ENCODE assay signal across 34 cellular contexts in the genomic region with DNA sequence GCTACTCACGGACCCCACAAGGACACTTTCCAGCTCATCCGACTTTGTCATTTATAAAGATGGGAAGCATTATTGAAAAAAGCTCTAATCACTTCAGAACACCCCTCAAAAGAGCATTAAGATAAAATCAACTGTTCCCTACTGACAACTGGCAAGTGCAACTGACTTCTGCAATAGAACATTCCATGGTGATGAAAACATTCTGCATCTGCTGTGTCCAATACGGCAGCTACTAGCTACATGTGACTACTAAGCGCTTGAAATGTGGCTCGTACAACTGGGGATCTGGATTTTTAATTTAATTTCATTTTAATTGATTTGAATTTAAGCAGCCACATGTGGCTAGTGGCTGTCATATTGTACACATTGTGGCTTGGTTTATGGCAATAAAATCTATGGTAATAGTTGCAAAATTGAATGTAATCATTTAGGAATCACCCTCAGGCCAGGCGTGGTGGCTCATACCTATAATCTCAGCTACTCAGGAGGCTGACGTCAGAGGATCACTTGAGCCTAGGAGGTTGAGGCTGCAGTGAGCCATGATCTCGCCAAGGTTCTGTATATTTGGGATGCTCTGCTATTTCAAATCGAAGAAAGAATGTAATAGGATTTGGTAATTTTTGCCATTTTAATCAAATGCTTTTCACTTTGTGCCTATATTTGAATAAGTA.
"Had no signal": no experiment of that assay in that cellular context is flagged by ENCODE, and none has a peak within 500 bp of the region (broad histone marks: within the 10 kb centered on the region; RNA-seq: fewer than 3 reads in every experiment).

No MANE protein-coding gene starts in this region.

- H3K27ac ChIP-seq: brain microvascular endothelial cell, coronary artery, dorsolateral prefrontal cortex, esophagus muscularis mucosa, foreskin keratinocyte, gastrocnemius medialis, WERI-Rb-1 had no signal

- H3K27me3 Mint-ChIP-seq: activated B cell treated with CpG ODN at 0.5 μM for 24 hours; activated CD8-positive, alpha-beta T cell treated with anti-CD3 and anti-CD28 coated beads for 36 hours; activated naive CD8-positive, alpha-beta T cell; activated T-helper 17 cell treated with anti-CD3 and anti-CD28 coated beads, Interleukin-2, amount 50 U/mL, for 72 hours; central memory CD8-positive, alpha-beta T cell; dendritic cell treated with granulocyte-macrophage colony-stimulating factor and Interleukin-4, amounts not matched to agents 40 ng/mL and 50 ng/mL, for 4 days; T-helper 17 cell had no signal

- FAIRE-seq: astrocyte, bronchial epithelial cell had no signal

- H3K27ac Mint-ChIP-seq: activated B cell treated with CpG ODN at 0.5 μM for 24 hours; activated CD8-positive, alpha-beta T cell treated with anti-CD3 and anti-CD28 coated beads for 36 hours; activated naive CD8-positive, alpha-beta T cell; activated T-helper 17 cell treated with anti-CD3 and anti-CD28 coated beads, Interleukin-2, amount 50 U/mL, for 72 hours; dendritic cell treated with granulocyte-macrophage colony-stimulating factor and Interleukin-4, amounts not matched to agents 40 ng/mL and 50 ng/mL, for 4 days; endodermal cell; T-helper 17 cell; T-helper 2 cell treated with Interferon-gamma antibody and Interleukin-4, amounts not matched to agents 5 μg/mL and 100 μg/mL, for 36 hours had no signal

- H3K4me3 Mint-ChIP-seq: activated B cell treated with CpG ODN at 0.5 μM for 24 hours; activated CD8-positive, alpha-beta T cell treated with anti-CD3 and anti-CD28 coated beads for 36 hours; activated naive CD8-positive, alpha-beta T cell; activated T-cell treated with anti-CD3 and anti-CD28 coated beads, Interleukin-2, amount 50 U/mL, for 4 hours; activated T-helper 17 cell treated with anti-CD3 and anti-CD28 coated beads, Interleukin-2, amount 50 U/mL, for 72 hours; central memory CD8-positive, alpha-beta T cell; dendritic cell treated with granulocyte-macrophage colony-stimulating factor and Interleukin-4, amounts not matched to agents 40 ng/mL and 50 ng/mL, for 4 days; endodermal cell; T-helper 17 cell; T-helper 2 cell treated with Interferon-gamma antibody and Interleukin-4, amounts not matched to agents 5 μg/mL and 100 μg/mL, for 36 hours had no signal

- H3K4me3 ChIP-seq: coronary artery, dorsolateral prefrontal cortex, esophagus muscularis mucosa, gastrocnemius medialis had no signal

- DNase-seq: activated B cell treated with CpG ODN at 0.5 μM for 24 hours; activated CD4-positive, alpha-beta T cell treated with anti-CD3 and anti-CD28 coated beads for 48 hours; activated CD4-positive, alpha-beta T cell treated with anti-CD3 and anti-CD28 coated beads, Interleukin-2, amount 50 U/mL, for 1 hour; activated CD4-positive, alpha-beta T cell treated with anti-CD3 and anti-CD28 coated beads, Interleukin-2, amount 50 U/mL, for 48 hours; activated CD8-positive, alpha-beta memory T cell treated with anti-CD3 and anti-CD28 coated beads for 24 hours; activated CD8-positive, alpha-beta T cell treated with anti-CD3 and anti-CD28 coated beads for 36 hours; activated effector memory CD4-positive, alpha-beta T cell treated with Interleukin-2 at 50 U/mL for 16 hours; activated gamma-delta T cell treated with Interleukin-2 at 50 U/mL for 16 hours; activated naive CD4-positive, alpha-beta T cell treated with anti-CD3 and anti-CD28 coated beads, Interleukin-2, amount 50 U/mL, for 16 hours; activated naive CD4-positive, alpha-beta T cell treated with Interleukin-2 at 50 U/mL for 16 hours; activated T-cell treated with anti-CD3 and anti-CD28 coated beads, Interleukin-2, amount 50 U/mL, for 4 hours; amniotic stem cell; anterior cingulate cortex; brain microvascular endothelial cell; dorsolateral prefrontal cortex; effector memory CD4-positive, alpha-beta T cell; endodermal cell; foreskin keratinocyte; gastrocnemius medialis; glutamatergic neuron; T-helper 1 cell; T-helper 17 cell; T1000; WERI-Rb-1 had no signal

- H3K36me3 Mint-ChIP-seq: activated naive CD8-positive, alpha-beta T cell had no signal

- ATAC-seq: activated CD4-positive, CD25-positive, alpha-beta regulatory T cell treated with anti-CD3 and anti-CD28 coated beads, Interleukin-2, amount 50 U/mL, for 24 hours; activated CD8-positive, alpha-beta T cell treated with anti-CD3 and anti-CD28 coated beads for 36 hours; activated T-cell treated with anti-CD3 and anti-CD28 coated beads, Interleukin-2, amount 50 U/mL, for 4 hours; activated T-helper 17 cell treated with anti-CD3 and anti-CD28 coated beads, Interleukin-2, amount 50 U/mL, for 72 hours; foreskin keratinocyte; gastrocnemius medialis; T-helper 17 cell had no signal

- H3K27me3 ChIP-seq: brain microvascular endothelial cell, dorsolateral prefrontal cortex, esophagus muscularis mucosa, foreskin keratinocyte, gastrocnemius medialis had no signal

- H3K9me3 Mint-ChIP-seq: activated CD8-positive, alpha-beta T cell treated with anti-CD3 and anti-CD28 coated beads for 36 hours had no signal

- H3K4me1 Mint-ChIP-seq: activated B cell treated with CpG ODN at 0.5 μM for 24 hours; activated T-helper 17 cell treated with anti-CD3 and anti-CD28 coated beads, Interleukin-2, amount 50 U/mL, for 72 hours; central memory CD8-positive, alpha-beta T cell; endodermal cell; T-helper 17 cell had no signal

- H3K36me3 ChIP-seq: brain microvascular endothelial cell, esophagus muscularis mucosa, gastrocnemius medialis, WERI-Rb-1 had no signal

- H3K9me3 ChIP-seq: gastrocnemius medialis had no signal

- H3K4me1 ChIP-seq: esophagus muscularis mucosa, foreskin keratinocyte, gastrocnemius medialis had no signal
